In genomic region chr11:47399860-47400812, GRCh38 we compare ENCODE assay signal across 8 cellular contexts. TPM values are rescaled to one million over a fixed set of nuclear protein-coding genes. Genes with fewer than 3 reads are reported as not detected.
DNase-seq lines count a peak whose midpoint lies in the region; ATAC-seq and TF ChIP-seq lines count a peak whose summit lies in the region.

No MANE protein-coding gene starts in this region.

- peaks cover 27% of the 10 kb centered on the region for H3K4me1 ChIP-seq in CD8-positive, alpha-beta memory T cell (ENCODE audit: insufficient read depth, low read length)

- TF ChIP-seq CTCF in fibroblast of villous mesenchyme (IDR thresholded peaks at IDR 0.05; ENCODE audit: insufficient read depth, low read depth, low read length), result no peak
- no peak for TF ChIP-seq CTCF in progenitor cell of endocrine pancreas (IDR thresholded peaks at IDR 0.05; ENCODE audit: unreplicated experiment)

- H3K9me3 Mint-ChIP-seq in CD8-positive, alpha-beta memory T cell, result no peaks in the 10 kb centered on the region
- H3K9me3 Mint-ChIP-seq in progenitor cell of endocrine pancreas (ENCODE audit: low read depth), result no peaks in the 10 kb centered on the region

- H3K36me3 ChIP-seq in CD8-positive, alpha-beta memory T cell (ENCODE audit: insufficient read depth, low read length), result no peaks in the 10 kb centered on the region

- H3K27ac ChIP-seq in CD8-positive, alpha-beta memory T cell (ENCODE audit: low read depth, low read length), result peak overlapping the region; percentile 44

- peak; percentile 27 to 65 (median 39) for DNase-seq in CD8-positive, alpha-beta memory T cell
- peak; percentile 62 for DNase-seq in activated T-cell treated with anti-CD3 and anti-CD28 coated beads, Interleukin-2, amount 50 U/mL, for 1 hour
- DNase-seq in fibroblast of villous mesenchyme (ENCODE audit: low read depth) (no peak), progenitor cell of endocrine pancreas (ENCODE audit: low spot score, unreplicated experiment) (no peak)
- no peak for DNase-seq in NK-92 treated with Interleukin-12 subunit alpha and Interleukin-12 subunit beta, amount 100 ng/mL, for 24 hours (lab: John Stamatoyannopoulos, UW)
- no peak for DNase-seq in stimulated activated CD4-positive, alpha-beta T cell treated with anti-CD3 and anti-CD28 coated beads, Interleukin-2, amount 100 ng/mL, for 24 hours

- H3K9me3 ChIP-seq in CD8-positive, alpha-beta memory T cell (ENCODE audit: low read length), result no peaks in the 10 kb centered on the region

- CTCF ChIA-PET in CD8-positive, alpha-beta memory T cell (lab: Charles Lee), result interaction anchor here (0.8 to 7.9 kb wide), 6 partner anchors 8 to 27 kb away, joined by 3 to 89 read pairs (median 5); no protein-coding TSS in a partner anchor

- H3K27me3 Mint-ChIP-seq in CD8-positive, alpha-beta memory T cell, result no peaks in the 10 kb centered on the region
- H3K27me3 Mint-ChIP-seq in progenitor cell of endocrine pancreas, result no peaks in the 10 kb centered on the region

- ATAC-seq in GM19372 (IDR thresholded peaks at IDR 0.05; ENCODE audit: low read depth, unreplicated experiment) (peak; percentile 49), HG03460 (IDR thresholded peaks at IDR 0.05; ENCODE audit: unreplicated experiment) (peak; percentile 47)

- peak overlapping the region; percentile 65 for H3K4me3 ChIP-seq in CD8-positive, alpha-beta memory T cell (ENCODE audit: low read length)
- peak overlapping the region; percentile 56 for H3K4me3 ChIP-seq in fibroblast of villous mesenchyme (ENCODE audit: low read depth, low read length)

- peak overlapping the region; percentile 59 to 92 (median 81) for H3K4me3 Mint-ChIP-seq in CD8-positive, alpha-beta memory T cell
- peak overlapping the region; percentile 68 for H3K4me3 Mint-ChIP-seq in progenitor cell of endocrine pancreas (ENCODE audit: low read depth)

- peaks cover 19 to 44% (median 25%) of the 10 kb centered on the region in 3 donors for H3K4me1 Mint-ChIP-seq in CD8-positive, alpha-beta memory T cell
- H3K4me1 Mint-ChIP-seq in progenitor cell of endocrine pancreas (ENCODE audit: low read depth), result peaks cover 4% of the 10 kb centered on the region

- H3K27me3 ChIP-seq in CD8-positive, alpha-beta memory T cell (ENCODE audit: insufficient read depth, low read length, poor library complexity, severe bottlenecking), result no peaks in the 10 kb centered on the region

- POLR2A ChIA-PET in CD8-positive, alpha-beta memory T cell (lab: Charles Lee), result interaction anchor here (0.5 to 1.2 kb wide), 5 partner anchors 11 to 788 kb away, joined by 3 to 5 read pairs (median 3); partner anchors contain the start of gene DDB2

- peak overlapping the region; percentile 61 to 97 (median 82) for H3K27ac Mint-ChIP-seq in CD8-positive, alpha-beta memory T cell
- peak overlapping the region; percentile 57 for H3K27ac Mint-ChIP-seq in progenitor cell of endocrine pancreas

- peaks cover 0 to 1% (median 0%) of the 10 kb centered on the region in 3 donors for H3K36me3 Mint-ChIP-seq in CD8-positive, alpha-beta memory T cell
- H3K36me3 Mint-ChIP-seq in progenitor cell of endocrine pancreas (ENCODE audit: insufficient read depth), result no peaks in the 10 kb centered on the region

RNA-seq across cellular contexts. Expression of gene SLC39A13, which starts 8.3 kb away (rescaled TPM):
- total RNA-seq in CD8-positive, alpha-beta memory T cell, result 10 to 100 TPM; 20.2 to 23.4 TPM
- polyA plus RNA-seq in CD8-positive, alpha-beta memory T cell, result 39.4 TPM
- 73.0 and 83.4 TPM in 2 replicates for total RNA-seq in fibroblast of villous mesenchyme
- total RNA-seq in progenitor cell of endocrine pancreas, result 38.3 and 42.4 TPM in 2 replicates

RNA-seq across cellular contexts. Expression of gene SPI1, which starts 21.8 kb away (rescaled TPM):
- total RNA-seq in CD8-positive, alpha-beta memory T cell, result 1 to 10 TPM; 1.8 to 2.0 TPM
- polyA plus RNA-seq in CD8-positive, alpha-beta memory T cell, result not detected
- total RNA-seq in fibroblast of villous mesenchyme (not detected in 2 replicates), progenitor cell of endocrine pancreas (not detected in 2 replicates)

RNA-seq across cellular contexts. Expression of gene PSMC3, which starts 26.1 kb away (rescaled TPM):
- total RNA-seq in CD8-positive, alpha-beta memory T cell, result 100 to 1,000 TPM; 200 to 219 TPM
- polyA plus RNA-seq in CD8-positive, alpha-beta memory T cell, result 118 TPM
- total RNA-seq in fibroblast of villous mesenchyme (150 and 163 TPM in 2 replicates), progenitor cell of endocrine pancreas (101 and 103 TPM in 2 replicates)

RNA-seq across cellular contexts. Expression of gene MYBPC3, which starts 47.6 kb away (rescaled TPM):
- total RNA-seq in CD8-positive, alpha-beta memory T cell, result not detected
- polyA plus RNA-seq in CD8-positive, alpha-beta memory T cell, result not detected
- not detected in 2 replicates for total RNA-seq in fibroblast of villous mesenchyme
- total RNA-seq in progenitor cell of endocrine pancreas, result 0.10 and 0.22 TPM in 2 replicates

RNA-seq across cellular contexts. Expression of gene RAPSN, which starts 48.8 kb away (rescaled TPM):
- under 1 TPM; 0.29 to 0.79 TPM for total RNA-seq in CD8-positive, alpha-beta memory T cell
- not detected for polyA plus RNA-seq in CD8-positive, alpha-beta memory T cell
- total RNA-seq in fibroblast of villous mesenchyme (under 0.01 and 0.43 TPM in 2 replicates), progenitor cell of endocrine pancreas (0.42 and 0.81 TPM in 2 replicates)

Comparison
In these comparisons a context has a peak if more than half of its experiments do, and no peak if none do; other contexts are left out.
1. DNase-seq: peak in CD8-positive, alpha-beta memory T cell (5 of 5) and activated T-cell treated with anti-CD3 and anti-CD28 coated beads, Interleukin-2, amount 50 U/mL, for 1 hour (single experiment); none in fibroblast of villous mesenchyme (single experiment), progenitor cell of endocrine pancreas (single experiment), NK-92 treated with Interleukin-12 subunit alpha and Interleukin-12 subunit beta, amount 100 ng/mL, for 24 hours (single experiment) and stimulated activated CD4-positive, alpha-beta T cell treated with anti-CD3 and anti-CD28 coated beads, Interleukin-2, amount 100 ng/mL, for 24 hours (0 of 2).